Comparison of ENCODE assay signal across 17 cellular contexts in the genomic region with DNA sequence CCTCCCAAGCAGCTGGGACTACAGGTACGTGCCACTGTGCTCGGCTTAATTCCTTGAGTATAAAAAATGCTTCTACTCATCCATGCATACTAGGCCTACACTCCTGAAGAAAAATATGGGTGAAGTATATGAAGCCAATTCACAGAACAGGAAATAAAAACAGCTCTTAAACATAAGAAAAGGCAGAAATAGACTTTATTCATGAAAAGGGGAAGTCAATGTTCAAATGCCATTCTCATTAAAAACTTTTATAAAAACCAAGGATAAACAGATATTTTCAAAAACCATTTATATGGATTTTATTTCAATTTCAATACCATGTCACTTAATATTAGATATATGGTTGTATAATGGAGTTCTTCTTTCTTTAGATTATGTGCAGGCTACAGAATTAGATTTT.
"Had no signal": no experiment of that assay in that cellular context is flagged by ENCODE, and none has a peak within 500 bp of the region (broad histone marks: within the 10 kb centered on the region; RNA-seq: fewer than 3 reads in every experiment).

No MANE protein-coding gene starts in this region.

- H3K4me3 Mint-ChIP-seq: activated naive CD8-positive, alpha-beta T cell treated with anti-CD3 and anti-CD28 coated beads, Interleukin-2, amount 10 ng/mL, durations not matched to agents 7 days and 5 days; effector memory CD8-positive, alpha-beta T cell; stimulated activated naive CD8-positive, alpha-beta T cell treated with anti-CD3 and anti-CD28 coated beads, Interleukin-15, amount 100 ng/mL, for 72 hours; type B pancreatic cell had no signal

- H3K27me3 Mint-ChIP-seq: activated naive CD8-positive, alpha-beta T cell treated with anti-CD3 and anti-CD28 coated beads, Interleukin-2, amount 10 ng/mL, durations not matched to agents 7 days and 5 days; effector memory CD8-positive, alpha-beta T cell; stimulated activated naive CD8-positive, alpha-beta T cell treated with anti-CD3 and anti-CD28 coated beads, Interleukin-15, amount 100 ng/mL, for 72 hours had no signal

- H3K9me3 Mint-ChIP-seq: activated naive CD8-positive, alpha-beta T cell treated with anti-CD3 and anti-CD28 coated beads, Interleukin-2, amount 10 ng/mL, durations not matched to agents 7 days and 5 days; effector memory CD8-positive, alpha-beta T cell had no signal

- H3K4me1 ChIP-seq: psoas muscle, suprapubic skin had no signal

- H3K4me3 ChIP-seq: ovary, psoas muscle, suprapubic skin had no signal

- H3K27ac Mint-ChIP-seq: activated naive CD8-positive, alpha-beta T cell treated with anti-CD3 and anti-CD28 coated beads, Interleukin-2, amount 10 ng/mL, durations not matched to agents 7 days and 5 days; stimulated activated naive CD8-positive, alpha-beta T cell treated with anti-CD3 and anti-CD28 coated beads, Interleukin-15, amount 100 ng/mL, for 72 hours; type B pancreatic cell had no signal

- DNase-seq: activated CD4-positive, alpha-beta T cell treated with anti-CD3 and anti-CD28 coated beads, Interleukin-2, amount 50 U/mL, for 1 hour; activated CD4-positive, CD25-positive, alpha-beta regulatory T cell treated with anti-CD3 and anti-CD28 coated beads, Interleukin-2, amount 50 U/mL, for 72 hours; activated CD8-positive, alpha-beta memory T cell treated with anti-CD3 and anti-CD28 coated beads, Interleukin-2, amount 50 U/mL, for 4 hours; activated naive CD4-positive, alpha-beta T cell; activated naive CD8-positive, alpha-beta T cell treated with anti-CD3 and anti-CD28 coated beads, Interleukin-2, amount 10 ng/mL, durations not matched to agents 7 days and 5 days; activated T-cell treated with anti-CD3 and anti-CD28 coated beads, Interleukin-2, amount 50 U/mL, for 48 hours; amygdala; dermis blood vessel endothelial cell; effector memory CD8-positive, alpha-beta T cell; left ventricle myocardium superior; ovary; psoas muscle; right cardiac atrium; stimulated activated naive CD8-positive, alpha-beta T cell treated with anti-CD3 and anti-CD28 coated beads, Interleukin-15, amount 100 ng/mL, for 72 hours; T1000 had no signal

- H3K36me3 Mint-ChIP-seq: type B pancreatic cell had no signal

- H3K36me3 ChIP-seq: ovary had no signal

- ATAC-seq: effector memory CD8-positive, alpha-beta T cell; left ventricle myocardium superior; psoas muscle; right cardiac atrium; stimulated activated naive CD8-positive, alpha-beta T cell treated with anti-CD3 and anti-CD28 coated beads, Interleukin-15, amount 100 ng/mL, for 72 hours had no signal

- H3K9me3 ChIP-seq: ovary, psoas muscle, suprapubic skin had no signal

- H3K27ac ChIP-seq: ovary, psoas muscle, suprapubic skin had no signal

- H3K27me3 ChIP-seq: ovary, suprapubic skin had no signal
